8 cellular contexts compared by ENCODE assay signal in genomic region chr6:89122625-89123024, GRCh38. TPM values are rescaled to one million over a fixed set of nuclear protein-coding genes. Genes with fewer than 3 reads are reported as not detected.
DNase-seq lines count a peak whose midpoint lies in the region; ATAC-seq and TF ChIP-seq lines count a peak whose summit lies in the region.

No MANE protein-coding gene starts in this region.

- DNase-seq in AG04449 (ENCODE audit: low read depth, low spot score): no peak
- peak; percentile 72 for DNase-seq in G401 (ENCODE audit: low spot score)
- DNase-seq in SK-N-DZ (ENCODE audit: low spot score): peak; percentile 37
- DNase-seq in fibroblast of the aortic adventitia (ENCODE audit: low read depth): peak; percentile 52
- DNase-seq in sigmoid colon: no peak
- DNase-seq in activated CD4-positive, alpha-beta T cell treated with anti-CD3 and anti-CD28 coated beads, Interleukin-2, amount 10 ng/mL, durations not matched to agents 7 days and 5 days: no peak

- H3K4me3 ChIP-seq in AG04449 (ENCODE audit: low read depth, low read length) (no peak overlapping the region), KMS-11 (IDR thresholded peaks at IDR 0.05; ENCODE audit: insufficient read depth, low read depth, low read length) (no peak overlapping the region), fibroblast of the aortic adventitia (ENCODE audit: low read depth, low read length) (no peak overlapping the region), sigmoid colon (no peak overlapping the region)

- no peaks in the 10 kb centered on the region for H4K20me1 ChIP-seq in KMS-11 (ENCODE audit: insufficient read depth)

- H3K36me3 Mint-ChIP-seq in activated CD4-positive, alpha-beta T cell treated with anti-CD3 and anti-CD28 coated beads, Interleukin-2, amount 10 ng/mL, durations not matched to agents 7 days and 5 days (ENCODE audit: low read depth): no peaks in the 10 kb centered on the region

- no peaks in the 10 kb centered on the region for H3K9me3 ChIP-seq in sigmoid colon

- TF ChIP-seq EP300 in sigmoid colon (IDR thresholded peaks at IDR 0.05): no peak

- H3K4me2 ChIP-seq in KMS-11: no peak overlapping the region

- no peak overlapping the region for H3K27ac ChIP-seq in KMS-11
- peak overlapping the region in 1 of 4 donors; percentile 28 for H3K27ac ChIP-seq in sigmoid colon

- TF ChIP-seq POLR2A in sigmoid colon (IDR thresholded peaks at IDR 0.05): no peak

- H3K79me2 ChIP-seq in KMS-11 (ENCODE audit: insufficient read depth, low read depth): no peaks in the 10 kb centered on the region

- peaks cover 24% of the 10 kb centered on the region for H3K27me3 Mint-ChIP-seq in activated CD4-positive, alpha-beta T cell treated with anti-CD3 and anti-CD28 coated beads, Interleukin-2, amount 10 ng/mL, durations not matched to agents 7 days and 5 days

- H3K4me1 ChIP-seq in KMS-11 (ENCODE audit: low read depth, poor library complexity, severe bottlenecking) (peaks cover 3% of the 10 kb centered on the region), sigmoid colon (peaks cover 0 to 8% (median 3%) of the 10 kb centered on the region in 4 donors)

- peaks cover 2% of the 10 kb centered on the region for H3K4me1 Mint-ChIP-seq in activated CD4-positive, alpha-beta T cell treated with anti-CD3 and anti-CD28 coated beads, Interleukin-2, amount 10 ng/mL, durations not matched to agents 7 days and 5 days

- no peak overlapping the region for H2AFZ ChIP-seq in KMS-11 (ENCODE audit: low read depth)

- TF ChIP-seq CTCF in AG04449 (IDR thresholded peaks at IDR 0.05; ENCODE audit: insufficient read depth, low read length, missing control alignments) (peak; percentile 40), KMS-11 (conservative IDR thresholded peaks at IDR 0.05; ENCODE audit: low read depth, low read length) (peak; percentile 45; the same call in 1 of the 2 replicates), fibroblast of the aortic adventitia (IDR thresholded peaks at IDR 0.05; ENCODE audit: insufficient read depth, low read length) (peak; percentile 50), sigmoid colon (IDR thresholded peaks at IDR 0.05) (peak in 3 of 4 experiments; percentile 20 to 56 (median 34))

- no peak overlapping the region for H3K4me3 Mint-ChIP-seq in activated CD4-positive, alpha-beta T cell treated with anti-CD3 and anti-CD28 coated beads, Interleukin-2, amount 10 ng/mL, durations not matched to agents 7 days and 5 days

- H3K27ac Mint-ChIP-seq in activated CD4-positive, alpha-beta T cell treated with anti-CD3 and anti-CD28 coated beads, Interleukin-2, amount 10 ng/mL, durations not matched to agents 7 days and 5 days: no peak overlapping the region

- H3K9ac ChIP-seq in KMS-11: no peak overlapping the region

- H3K36me3 ChIP-seq in KMS-11 (ENCODE audit: insufficient read depth) (no peaks in the 10 kb centered on the region), sigmoid colon (no peaks in the 10 kb centered on the region)

- ATAC-seq in HG03432 (IDR thresholded peaks at IDR 0.05; ENCODE audit: unreplicated experiment): no peak

- in situ Hi-C loops in G401 (cut with HindIII; ENCODE audit: low sequenced_read_pairs): no loop called here

- intact Hi-C loops in sigmoid colon (cut with DNase I): loop anchor here (2.0 to 5.0 kb wide), 3 partner anchors 120 to 250 kb away; partner anchors contain the start of gene UBE2J1

- CTCF ChIA-PET in AG04449 (lab: Yijun Ruan, JAX): interaction anchor here (0.9 to 8.3 kb wide), 10 partner anchors 9 to 249 kb away, joined by 3 to 88 read pairs (median 5); no protein-coding TSS in a partner anchor
- CTCF ChIA-PET in activated CD4-positive, alpha-beta T cell treated with anti-CD3 and anti-CD28 coated beads, Interleukin-2, amount 10 ng/mL, durations not matched to agents 7 days and 5 days (lab: Charles Lee): interaction anchor here (0.9 to 1.3 kb wide), 3 partner anchors 9 to 161 kb away, joined by 3 to 4 read pairs (median 4); no protein-coding TSS in a partner anchor

- H3K9me3 Mint-ChIP-seq in activated CD4-positive, alpha-beta T cell treated with anti-CD3 and anti-CD28 coated beads, Interleukin-2, amount 10 ng/mL, durations not matched to agents 7 days and 5 days: no peaks in the 10 kb centered on the region

- no peaks in the 10 kb centered on the region for H3K27me3 ChIP-seq in KMS-11 (ENCODE audit: insufficient read depth, low read depth)
- H3K27me3 ChIP-seq in sigmoid colon: no peaks in the 10 kb centered on the region

- POLR2A ChIA-PET in AG04449 (lab: Yijun Ruan, JAX): no interaction called here
- POLR2A ChIA-PET in activated CD4-positive, alpha-beta T cell treated with anti-CD3 and anti-CD28 coated beads, Interleukin-2, amount 10 ng/mL, durations not matched to agents 7 days and 5 days (lab: Charles Lee): no interaction called here

RNA-seq across cellular contexts. Expression of gene SRSF12, which starts 4.8 kb away (rescaled TPM):
- 4.6 and 8.2 TPM in 2 replicates for total RNA-seq in G401 (2014; rRNA removed; shearing (Covaris generic))
- polyA plus RNA-seq in SK-N-DZ (2014; cell fraction: cytosol; rRNA removed): 17.9 and 25.3 TPM in 2 replicates
- 14.2 and 16.0 TPM in 2 replicates for polyA plus RNA-seq in SK-N-DZ (2014; cell fraction: nucleus; rRNA removed)
- total RNA-seq in fibroblast of the aortic adventitia (ENCODE audit: low replicate concordance) (0.09 and 0.33 TPM in 2 replicates), sigmoid colon (1 to 10 TPM in 3 of 4 donors, under 1 TPM in 1; 0.82 to 3.6 (median 1.1) TPM)
- under 1 TPM in 1 of 3 donors, not detected in 2; 0.36 TPM for polyA plus RNA-seq in sigmoid colon
- not detected for total RNA-seq in activated CD4-positive, alpha-beta T cell treated with anti-CD3 and anti-CD28 coated beads, Interleukin-2, amount 10 ng/mL, durations not matched to agents 7 days and 5 days

RNA-seq across cellular contexts. Expression of gene PM20D2, which starts 23.2 kb away (rescaled TPM):
- total RNA-seq in G401 (2014; rRNA removed; shearing (Covaris generic)): 22.4 and 42.2 TPM in 2 replicates
- 39.7 and 40.5 TPM in 2 replicates for polyA plus RNA-seq in SK-N-DZ (2014; cell fraction: cytosol; rRNA removed)
- 19.9 and 21.3 TPM in 2 replicates for polyA plus RNA-seq in SK-N-DZ (2014; cell fraction: nucleus; rRNA removed)
- total RNA-seq in fibroblast of the aortic adventitia (ENCODE audit: low replicate concordance) (2.6 and 5.2 TPM in 2 replicates), sigmoid colon (10 to 100 TPM; 20.3 to 48.5 (median 23.9) TPM)
- 10 to 100 TPM in 1 of 3 donors, 1 to 10 TPM in 2; 4.2 to 10.2 (median 8.1) TPM for polyA plus RNA-seq in sigmoid colon
- 10 to 100 TPM; 15.5 to 17.4 TPM for total RNA-seq in activated CD4-positive, alpha-beta T cell treated with anti-CD3 and anti-CD28 coated beads, Interleukin-2, amount 10 ng/mL, durations not matched to agents 7 days and 5 days

RNA-seq across cellular contexts. Expression of gene PNRC1, which starts 42.1 kb away (rescaled TPM):
- total RNA-seq in G401 (2014; rRNA removed; shearing (Covaris generic)): 30.0 and 49.6 TPM in 2 replicates
- 14.7 and 16.9 TPM in 2 replicates for polyA plus RNA-seq in SK-N-DZ (2014; cell fraction: cytosol; rRNA removed)
- 17.2 and 28.9 TPM in 2 replicates for polyA plus RNA-seq in SK-N-DZ (2014; cell fraction: nucleus; rRNA removed)
- total RNA-seq in fibroblast of the aortic adventitia (ENCODE audit: low replicate concordance): 92.3 and 138 TPM in 2 replicates
- 100 to 1,000 TPM; 211 to 349 (median 300) TPM for total RNA-seq in sigmoid colon
- 10 to 100 TPM; 44.2 to 73.9 (median 52.7) TPM for polyA plus RNA-seq in sigmoid colon
- 100 to 1,000 TPM in 1 of 2 experiments, 10 to 100 TPM in 1; 95.0 to 111 TPM for total RNA-seq in activated CD4-positive, alpha-beta T cell treated with anti-CD3 and anti-CD28 coated beads, Interleukin-2, amount 10 ng/mL, durations not matched to agents 7 days and 5 days

Comparison
In these comparisons a context has a peak if more than half of its experiments do, and no peak if none do; other contexts are left out.
1. DNase-seq: peak in G401 (single experiment), SK-N-DZ (single experiment) and fibroblast of the aortic adventitia (single experiment); none in AG04449 (single experiment), sigmoid colon (single experiment) and activated CD4-positive, alpha-beta T cell treated with anti-CD3 and anti-CD28 coated beads, Interleukin-2, amount 10 ng/mL, durations not matched to agents 7 days and 5 days (single experiment).
2. Peak in every context shown above with its lines, with median percentiles within 50 percentile points of each other: CTCF ChIP-seq.